In the genomic region with DNA sequence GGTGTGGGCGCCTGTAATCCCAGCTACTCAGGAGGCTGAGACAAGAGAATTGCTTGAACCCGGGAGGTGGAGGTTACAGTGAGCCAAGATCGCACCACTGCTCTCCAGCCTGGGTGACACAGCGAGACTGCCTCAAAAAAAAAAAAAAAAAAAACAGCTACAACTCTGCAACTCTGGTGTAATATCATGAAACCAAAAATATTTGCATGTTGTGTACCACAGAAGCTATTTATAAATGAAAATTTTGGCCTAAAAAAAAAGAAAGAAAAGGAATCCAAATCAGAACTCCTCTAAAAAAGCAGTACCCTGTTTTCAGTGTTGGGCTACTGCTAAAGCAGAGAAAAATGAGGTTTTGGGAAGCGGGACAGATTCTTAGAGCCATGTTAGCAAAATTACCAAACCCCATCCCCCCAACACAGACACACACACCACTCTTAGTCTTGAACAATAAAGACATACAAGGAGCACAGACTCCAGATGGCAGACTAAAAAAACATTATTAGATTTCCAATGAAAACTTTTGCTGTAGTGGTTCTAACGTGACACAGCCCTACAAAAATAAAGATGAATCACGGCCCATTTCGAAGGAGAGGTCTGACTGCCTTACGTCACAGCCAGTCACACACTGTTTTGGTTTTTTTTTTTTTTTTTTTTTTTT, we compare ENCODE assay signal across 10 cellular contexts.
A peak's percentile ranks its signal among the peaks of the same experiment; 100 is the strongest.
DNase-seq lines count a peak whose midpoint lies in the region; ATAC-seq and FAIRE-seq lines count a peak whose summit lies in the region.
"Had no signal": no experiment of that assay in that cellular context is flagged by ENCODE, and none has a peak within 500 bp of the region (broad histone marks: within the 10 kb centered on the region; RNA-seq: fewer than 3 reads in every experiment).

No MANE protein-coding gene starts in this region.

- no peak for ATAC-seq in GM19035 (IDR thresholded peaks at IDR 0.05; ENCODE audit: unreplicated experiment)
- ATAC-seq in HG02840 (IDR thresholded peaks at IDR 0.05; ENCODE audit: low FRiP score, unreplicated experiment), result no peak
- no peak for ATAC-seq in GM18870 (IDR thresholded peaks at IDR 0.05; ENCODE audit: unreplicated experiment)
- ATAC-seq: left lobe of liver had no signal

- H3K27me3 ChIP-seq in subcutaneous abdominal adipose tissue (ENCODE audit: control insufficient read depth in 5 of 5, insufficient read depth in 4 of 5, low read length in 5 of 5), result no peaks in the 10 kb centered on the region

- DNase-seq in GM18507 (ENCODE audit: extremely low spot score, insufficient read length, low read depth) (no peak), RKO (ENCODE audit: low spot score) (peak; percentile 72), foreskin melanocyte (peak; percentile 74), iPS-NIHi11 (ENCODE audit: low spot score) (no peak)
- DNase-seq: activated T-cell treated with anti-CD3 and anti-CD28 coated beads, Interleukin-2, amount 50 U/mL, for 48 hours had no signal

- H3K9me3 ChIP-seq in subcutaneous abdominal adipose tissue (ENCODE audit: control insufficient read depth in 5 of 5, low read length in 5 of 5), result peaks cover 4 to 9% (median 6%) of the 10 kb centered on the region in 5 donors

- no peaks in the 10 kb centered on the region for H3K36me3 ChIP-seq in subcutaneous abdominal adipose tissue (ENCODE audit: control insufficient read depth in 5 of 5, insufficient read depth in 5 of 5, low read length in 5 of 5)

- H3K9ac ChIP-seq in subcutaneous abdominal adipose tissue (ENCODE audit: low read length in 5 of 5), result no peak overlapping the region

- peaks cover 0 to 25% (median 4%) of the 10 kb centered on the region in 5 donors for H3K4me1 ChIP-seq in subcutaneous abdominal adipose tissue (ENCODE audit: control insufficient read depth in 5 of 5, insufficient read depth in 5 of 5, low read length in 5 of 5)

- peak overlapping the region; percentile 93 for H3K27ac ChIP-seq in subcutaneous abdominal adipose tissue (ENCODE audit: low read depth, low read length)

- FAIRE-seq in GM18507 (lab: Jason Lieb, UNC), result peak; percentile 78

- H3K4me3 ChIP-seq in subcutaneous abdominal adipose tissue (ENCODE audit: low read depth in 1 of 5, low read length in 5 of 5), result peak overlapping the region in 1 of 5 donors; percentile 19

Comparison
In these comparisons a context has a peak if more than half of its experiments do, and no peak if none do; other contexts are left out.
1. DNase-seq: peak in RKO (single experiment) and foreskin melanocyte (single experiment); none in GM18507 (single experiment) and iPS-NIHi11 (single experiment).